ENCODE assay signal across 1 cellular context in the genomic region with DNA sequence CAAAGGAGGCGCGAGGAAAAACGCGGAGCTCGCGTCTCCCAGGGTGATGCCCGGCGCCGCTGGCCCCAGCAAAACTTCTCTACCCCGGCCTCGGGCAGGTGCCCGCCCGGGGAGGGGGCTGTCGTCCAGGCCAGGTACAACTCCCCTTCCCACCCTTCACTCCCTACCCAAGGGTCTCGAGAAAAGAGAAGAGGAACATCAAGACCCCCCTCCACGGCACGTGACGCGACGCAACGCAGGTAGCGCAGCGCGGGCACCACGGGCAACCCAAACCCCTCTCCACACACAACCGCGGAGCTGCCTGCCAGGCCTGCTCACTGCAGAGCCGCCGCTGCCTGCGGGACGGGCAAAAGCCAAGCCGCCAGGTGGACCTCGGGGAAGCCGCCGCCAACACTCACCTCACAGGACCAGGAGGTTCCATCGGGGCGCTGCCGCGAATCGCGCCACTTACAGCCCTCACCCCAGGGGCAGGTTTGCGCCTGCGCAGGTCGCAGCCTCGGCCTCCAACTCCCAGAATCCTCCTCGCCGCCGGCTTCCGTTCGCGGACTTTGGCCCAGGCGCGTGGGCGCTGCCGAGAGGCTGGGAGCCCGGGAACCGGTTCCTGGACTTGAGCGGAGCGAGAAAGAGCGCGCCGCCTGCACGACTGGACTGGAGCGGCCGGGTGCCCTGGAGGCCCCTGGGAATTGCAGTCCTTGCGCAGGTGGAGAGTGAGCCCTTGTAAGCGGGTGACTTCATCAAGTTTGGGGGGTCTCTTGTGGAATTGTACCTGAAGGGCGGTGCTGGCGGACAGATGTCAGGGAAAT.
TF ChIP-seq lines count a peak whose summit lies in the region.

A gene (minus strand): TSS at position 477 of the 803 bp plus-strand sequence. CDS start 56 bp downstream, at position 421.

TF ChIP-seq in HepG2, 621 proteins besides CTCF, POLR2A, EP300 and RAD21 (continued from another document and continues in another):
- TF ChIP-seq, protein P1, sequence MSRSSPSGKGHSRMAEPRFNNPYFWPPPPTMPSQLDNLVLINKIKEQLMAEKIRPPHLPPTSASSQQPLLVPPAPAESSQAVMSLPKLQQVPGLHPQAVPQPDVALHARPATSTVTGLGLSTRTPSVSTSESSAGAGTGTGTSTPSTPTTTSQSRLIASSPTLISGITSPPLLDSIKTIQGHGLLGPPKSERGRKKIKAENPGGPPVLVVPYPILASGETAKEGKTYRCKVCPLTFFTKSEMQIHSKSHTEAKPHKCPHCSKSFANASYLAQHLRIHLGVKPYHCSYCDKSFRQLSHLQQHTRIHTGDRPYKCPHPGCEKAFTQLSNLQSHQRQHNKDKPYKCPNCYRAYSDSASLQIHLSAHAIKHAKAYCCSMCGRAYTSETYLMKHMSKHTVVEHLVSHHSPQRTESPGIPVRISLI (CRISPR knock-in tag; IDR thresholded peaks at IDR 0.05; ENCODE audit: borderline replicate concordance) = no peak
- TF ChIP-seq ZNF607 (CRISPR knock-in tag; IDR thresholded peaks at IDR 0.05; ENCODE audit: borderline replicate concordance) = peak; percentile 83
- TF ChIP-seq GLI4 (CRISPR knock-in tag; IDR thresholded peaks at IDR 0.05; ENCODE audit: borderline replicate concordance) = no peak
- TF ChIP-seq, protein P2, sequence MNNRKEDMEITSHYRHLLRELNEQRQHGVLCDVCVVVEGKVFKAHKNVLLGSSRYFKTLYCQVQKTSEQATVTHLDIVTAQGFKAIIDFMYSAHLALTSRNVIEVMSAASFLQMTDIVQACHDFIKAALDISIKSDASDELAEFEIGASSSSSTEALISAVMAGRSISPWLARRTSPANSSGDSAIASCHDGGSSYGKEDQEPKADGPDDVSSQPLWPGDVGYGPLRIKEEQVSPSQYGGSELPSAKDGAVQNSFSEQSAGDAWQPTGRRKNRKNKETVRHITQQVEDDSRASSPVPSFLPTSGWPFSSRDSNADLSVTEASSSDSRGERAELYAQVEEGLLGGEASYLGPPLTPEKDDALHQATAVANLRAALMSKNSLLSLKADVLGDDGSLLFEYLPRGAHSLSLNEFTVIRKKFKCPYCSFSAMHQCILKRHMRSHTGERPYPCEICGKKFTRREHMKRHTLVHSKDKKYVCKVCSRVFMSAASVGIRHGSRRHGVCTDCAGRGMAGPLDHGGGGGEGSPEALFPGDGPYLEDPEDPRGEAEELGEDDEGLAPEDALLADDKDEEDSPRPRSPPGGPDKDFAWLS (CRISPR knock-in tag; IDR thresholded peaks at IDR 0.05; ENCODE audit: borderline replicate concordance) = no peak
- 0 out of 2 replicates have a peak, but pooled peaks have one; percentile 23 for TF ChIP-seq ZNF75D (CRISPR knock-in tag; IDR thresholded peaks at IDR 0.05; ENCODE audit: borderline replicate concordance)
- 0 out of 2 replicates have a peak, but pooled peaks have one; percentile 54 for TF ChIP-seq ARID2 (CRISPR knock-in tag; IDR thresholded peaks at IDR 0.05; ENCODE audit: borderline replicate concordance)
- peak; percentile 86; the same call in 1 of the 2 replicates for TF ChIP-seq ZFP36L1 (CRISPR knock-in tag; IDR thresholded peaks at IDR 0.05)
- no peak for TF ChIP-seq NONO (IDR thresholded peaks at IDR 0.05)
- peak; percentile 86 for TF ChIP-seq NONO (CRISPR knock-in tag; conservative IDR thresholded peaks at IDR 0.05)
- peak; percentile 54 for TF ChIP-seq MED8 (CRISPR knock-in tag; IDR thresholded peaks at IDR 0.05; ENCODE audit: insufficient replicate concordance)
- 0 out of 2 replicates have a peak, but pooled peaks have one; percentile 48 for TF ChIP-seq ZNF557 (CRISPR knock-in tag; IDR thresholded peaks at IDR 0.05)
- no peak; the same call in 1 of the 2 replicates for TF ChIP-seq ZNF431 (CRISPR knock-in tag; IDR thresholded peaks at IDR 0.05; ENCODE audit: borderline replicate concordance, low read depth)
- TF ChIP-seq GFI1 (CRISPR knock-in tag; IDR thresholded peaks at IDR 0.05; ENCODE audit: borderline replicate concordance) = peak; percentile 9; the same call in 1 of the 2 replicates
- 0 out of 2 replicates have a peak, but pooled peaks have one; percentile 29 for TF ChIP-seq MAZ (IDR thresholded peaks at IDR 0.05; ENCODE audit: borderline replicate concordance, low read depth, low read length)
- peak; percentile 93 for TF ChIP-seq MAZ (CRISPR knock-in tag; IDR thresholded peaks at IDR 0.05; ENCODE audit: low read depth)
- TF ChIP-seq, protein P3, sequence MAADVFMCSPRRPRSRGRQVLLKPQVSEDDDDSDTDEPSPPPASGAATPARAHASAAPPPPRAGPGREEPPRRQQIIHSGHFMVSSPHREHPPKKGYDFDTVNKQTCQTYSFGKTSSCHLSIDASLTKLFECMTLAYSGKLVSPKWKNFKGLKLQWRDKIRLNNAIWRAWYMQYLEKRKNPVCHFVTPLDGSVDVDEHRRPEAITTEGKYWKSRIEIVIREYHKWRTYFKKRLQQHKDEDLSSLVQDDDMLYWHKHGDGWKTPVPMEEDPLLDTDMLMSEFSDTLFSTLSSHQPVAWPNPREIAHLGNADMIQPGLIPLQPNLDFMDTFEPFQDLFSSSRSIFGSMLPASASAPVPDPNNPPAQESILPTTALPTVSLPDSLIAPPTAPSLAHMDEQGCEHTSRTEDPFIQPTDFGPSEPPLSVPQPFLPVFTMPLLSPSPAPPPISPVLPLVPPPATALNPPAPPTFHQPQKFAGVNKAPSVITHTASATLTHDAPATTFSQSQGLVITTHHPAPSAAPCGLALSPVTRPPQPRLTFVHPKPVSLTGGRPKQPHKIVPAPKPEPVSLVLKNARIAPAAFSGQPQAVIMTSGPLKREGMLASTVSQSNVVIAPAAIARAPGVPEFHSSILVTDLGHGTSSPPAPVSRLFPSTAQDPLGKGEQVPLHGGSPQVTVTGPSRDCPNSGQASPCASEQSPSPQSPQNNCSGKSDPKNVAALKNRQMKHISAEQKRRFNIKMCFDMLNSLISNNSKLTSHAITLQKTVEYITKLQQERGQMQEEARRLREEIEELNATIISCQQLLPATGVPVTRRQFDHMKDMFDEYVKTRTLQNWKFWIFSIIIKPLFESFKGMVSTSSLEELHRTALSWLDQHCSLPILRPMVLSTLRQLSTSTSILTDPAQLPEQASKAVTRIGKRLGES (CRISPR knock-in tag; IDR thresholded peaks at IDR 0.05; ENCODE audit: borderline replicate concordance) = no peak
- TF ChIP-seq MAFF (IDR thresholded peaks at IDR 0.05; ENCODE audit: low read depth, low read length) = no peak
- peak; percentile 51; the same call in 1 of the 2 replicates for TF ChIP-seq PITX1 (CRISPR knock-in tag; IDR thresholded peaks at IDR 0.05)
- TF ChIP-seq SALL1 (CRISPR knock-in tag; IDR thresholded peaks at IDR 0.05) = peak; percentile 90
- TF ChIP-seq RFX1 (IDR thresholded peaks at IDR 0.05) = no peak
- TF ChIP-seq EZH2 (conservative IDR thresholded peaks at IDR 0.05; ENCODE audit: low read depth, low read length) = no peak
- no peak for TF ChIP-seq ZFP62 (CRISPR knock-in tag; IDR thresholded peaks at IDR 0.05)
- peak; percentile 89; the same call in 1 of the 2 replicates for TF ChIP-seq ZNF264 (CRISPR knock-in tag; IDR thresholded peaks at IDR 0.05)
- TF ChIP-seq, protein P4, sequence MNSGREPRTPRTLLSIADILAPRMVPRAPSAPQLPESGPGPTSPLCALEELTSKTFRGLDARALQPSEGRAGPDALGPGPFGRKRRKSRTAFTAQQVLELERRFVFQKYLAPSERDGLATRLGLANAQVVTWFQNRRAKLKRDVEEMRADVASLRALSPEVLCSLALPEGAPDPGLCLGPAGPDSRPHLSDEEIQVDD (CRISPR knock-in tag; IDR thresholded peaks at IDR 0.05; ENCODE audit: borderline replicate concordance) = no peak
- no peak for TF ChIP-seq MEIS1 (CRISPR knock-in tag; IDR thresholded peaks at IDR 0.05; ENCODE audit: borderline replicate concordance)
- peak; percentile 93 for TF ChIP-seq KAT8 (CRISPR knock-in tag; IDR thresholded peaks at IDR 0.05)
- TF ChIP-seq ZSCAN30 (CRISPR knock-in tag; IDR thresholded peaks at IDR 0.05) = no peak
- TF ChIP-seq, protein P5, sequence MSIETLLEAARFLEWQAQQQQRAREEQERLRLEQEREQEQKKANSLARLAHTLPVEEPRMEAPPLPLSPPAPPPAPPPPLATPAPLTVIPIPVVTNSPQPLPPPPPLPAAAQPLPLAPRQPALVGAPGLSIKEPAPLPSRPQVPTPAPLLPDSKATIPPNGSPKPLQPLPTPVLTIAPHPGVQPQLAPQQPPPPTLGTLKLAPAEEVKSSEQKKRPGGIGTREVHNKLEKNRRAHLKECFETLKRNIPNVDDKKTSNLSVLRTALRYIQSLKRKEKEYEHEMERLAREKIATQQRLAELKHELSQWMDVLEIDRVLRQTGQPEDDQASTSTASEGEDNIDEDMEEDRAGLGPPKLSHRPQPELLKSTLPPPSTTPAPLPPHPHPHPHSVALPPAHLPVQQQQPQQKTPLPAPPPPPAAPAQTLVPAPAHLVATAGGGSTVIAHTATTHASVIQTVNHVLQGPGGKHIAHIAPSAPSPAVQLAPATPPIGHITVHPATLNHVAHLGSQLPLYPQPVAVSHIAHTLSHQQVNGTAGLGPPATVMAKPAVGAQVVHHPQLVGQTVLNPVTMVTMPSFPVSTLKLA (IDR thresholded peaks at IDR 0.05) = peak; percentile 35
- TF ChIP-seq, protein P6, sequence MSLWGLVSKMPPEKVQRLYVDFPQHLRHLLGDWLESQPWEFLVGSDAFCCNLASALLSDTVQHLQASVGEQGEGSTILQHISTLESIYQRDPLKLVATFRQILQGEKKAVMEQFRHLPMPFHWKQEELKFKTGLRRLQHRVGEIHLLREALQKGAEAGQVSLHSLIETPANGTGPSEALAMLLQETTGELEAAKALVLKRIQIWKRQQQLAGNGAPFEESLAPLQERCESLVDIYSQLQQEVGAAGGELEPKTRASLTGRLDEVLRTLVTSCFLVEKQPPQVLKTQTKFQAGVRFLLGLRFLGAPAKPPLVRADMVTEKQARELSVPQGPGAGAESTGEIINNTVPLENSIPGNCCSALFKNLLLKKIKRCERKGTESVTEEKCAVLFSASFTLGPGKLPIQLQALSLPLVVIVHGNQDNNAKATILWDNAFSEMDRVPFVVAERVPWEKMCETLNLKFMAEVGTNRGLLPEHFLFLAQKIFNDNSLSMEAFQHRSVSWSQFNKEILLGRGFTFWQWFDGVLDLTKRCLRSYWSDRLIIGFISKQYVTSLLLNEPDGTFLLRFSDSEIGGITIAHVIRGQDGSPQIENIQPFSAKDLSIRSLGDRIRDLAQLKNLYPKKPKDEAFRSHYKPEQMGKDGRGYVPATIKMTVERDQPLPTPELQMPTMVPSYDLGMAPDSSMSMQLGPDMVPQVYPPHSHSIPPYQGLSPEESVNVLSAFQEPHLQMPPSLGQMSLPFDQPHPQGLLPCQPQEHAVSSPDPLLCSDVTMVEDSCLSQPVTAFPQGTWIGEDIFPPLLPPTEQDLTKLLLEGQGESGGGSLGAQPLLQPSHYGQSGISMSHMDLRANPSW (CRISPR knock-in tag; IDR thresholded peaks at IDR 0.05; ENCODE audit: borderline replicate concordance) = no peak; the same call in 1 of the 2 replicates
- TF ChIP-seq ZC3H13 (CRISPR knock-in tag; IDR thresholded peaks at IDR 0.05) = no peak
- no peak for TF ChIP-seq ZNF12 (CRISPR knock-in tag; IDR thresholded peaks at IDR 0.05)
- peak; percentile 78 for TF ChIP-seq ZNF292 (CRISPR knock-in tag; IDR thresholded peaks at IDR 0.05; ENCODE audit: borderline replicate concordance, low read depth)
- TF ChIP-seq CEBPG (CRISPR knock-in tag; IDR thresholded peaks at IDR 0.05) = peak; percentile 31; the same call in 1 of the 2 replicates
- TF ChIP-seq, protein P7, sequence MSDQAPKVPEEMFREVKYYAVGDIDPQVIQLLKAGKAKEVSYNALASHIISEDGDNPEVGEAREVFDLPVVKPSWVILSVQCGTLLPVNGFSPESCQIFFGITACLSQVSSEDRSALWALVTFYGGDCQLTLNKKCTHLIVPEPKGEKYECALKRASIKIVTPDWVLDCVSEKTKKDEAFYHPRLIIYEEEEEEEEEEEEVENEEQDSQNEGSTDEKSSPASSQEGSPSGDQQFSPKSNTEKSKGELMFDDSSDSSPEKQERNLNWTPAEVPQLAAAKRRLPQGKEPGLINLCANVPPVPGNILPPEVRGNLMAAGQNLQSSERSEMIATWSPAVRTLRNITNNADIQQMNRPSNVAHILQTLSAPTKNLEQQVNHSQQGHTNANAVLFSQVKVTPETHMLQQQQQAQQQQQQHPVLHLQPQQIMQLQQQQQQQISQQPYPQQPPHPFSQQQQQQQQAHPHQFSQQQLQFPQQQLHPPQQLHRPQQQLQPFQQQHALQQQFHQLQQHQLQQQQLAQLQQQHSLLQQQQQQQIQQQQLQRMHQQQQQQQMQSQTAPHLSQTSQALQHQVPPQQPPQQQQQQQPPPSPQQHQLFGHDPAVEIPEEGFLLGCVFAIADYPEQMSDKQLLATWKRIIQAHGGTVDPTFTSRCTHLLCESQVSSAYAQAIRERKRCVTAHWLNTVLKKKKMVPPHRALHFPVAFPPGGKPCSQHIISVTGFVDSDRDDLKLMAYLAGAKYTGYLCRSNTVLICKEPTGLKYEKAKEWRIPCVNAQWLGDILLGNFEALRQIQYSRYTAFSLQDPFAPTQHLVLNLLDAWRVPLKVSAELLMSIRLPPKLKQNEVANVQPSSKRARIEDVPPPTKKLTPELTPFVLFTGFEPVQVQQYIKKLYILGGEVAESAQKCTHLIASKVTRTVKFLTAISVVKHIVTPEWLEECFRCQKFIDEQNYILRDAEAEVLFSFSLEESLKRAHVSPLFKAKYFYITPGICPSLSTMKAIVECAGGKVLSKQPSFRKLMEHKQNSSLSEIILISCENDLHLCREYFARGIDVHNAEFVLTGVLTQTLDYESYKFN (CRISPR knock-in tag; conservative IDR thresholded peaks at IDR 0.05) = peak; percentile 82
- TF ChIP-seq ZNF44 (CRISPR knock-in tag; IDR thresholded peaks at IDR 0.05) = peak; percentile 92
- 0 out of 2 replicates have a peak, but pooled peaks have one; percentile 58 for TF ChIP-seq TMF1 (CRISPR knock-in tag; IDR thresholded peaks at IDR 0.05; ENCODE audit: low read depth)
- peak; percentile 80; the same call in 1 of the 2 replicates for TF ChIP-seq BRD4 (CRISPR knock-in tag; IDR thresholded peaks at IDR 0.05)
- TF ChIP-seq ZNF326 (CRISPR knock-in tag; IDR thresholded peaks at IDR 0.05; ENCODE audit: borderline replicate concordance) = no peak
- TF ChIP-seq, protein P8, sequence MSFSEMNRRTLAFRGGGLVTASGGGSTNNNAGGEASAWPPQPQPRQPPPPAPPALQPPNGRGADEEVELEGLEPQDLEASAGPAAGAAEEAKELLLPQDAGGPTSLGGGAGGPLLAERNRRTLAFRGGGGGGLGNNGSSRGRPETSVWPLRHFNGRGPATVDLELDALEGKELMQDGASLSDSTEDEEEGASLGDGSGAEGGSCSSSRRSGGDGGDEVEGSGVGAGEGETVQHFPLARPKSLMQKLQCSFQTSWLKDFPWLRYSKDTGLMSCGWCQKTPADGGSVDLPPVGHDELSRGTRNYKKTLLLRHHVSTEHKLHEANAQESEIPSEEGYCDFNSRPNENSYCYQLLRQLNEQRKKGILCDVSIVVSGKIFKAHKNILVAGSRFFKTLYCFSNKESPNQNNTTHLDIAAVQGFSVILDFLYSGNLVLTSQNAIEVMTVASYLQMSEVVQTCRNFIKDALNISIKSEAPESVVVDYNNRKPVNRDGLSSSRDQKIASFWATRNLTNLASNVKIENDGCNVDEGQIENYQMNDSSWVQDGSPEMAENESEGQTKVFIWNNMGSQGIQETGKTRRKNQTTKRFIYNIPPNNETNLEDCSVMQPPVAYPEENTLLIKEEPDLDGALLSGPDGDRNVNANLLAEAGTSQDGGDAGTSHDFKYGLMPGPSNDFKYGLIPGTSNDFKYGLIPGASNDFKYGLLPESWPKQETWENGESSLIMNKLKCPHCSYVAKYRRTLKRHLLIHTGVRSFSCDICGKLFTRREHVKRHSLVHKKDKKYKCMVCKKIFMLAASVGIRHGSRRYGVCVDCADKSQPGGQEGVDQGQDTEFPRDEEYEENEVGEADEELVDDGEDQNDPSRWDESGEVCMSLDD (CRISPR knock-in tag; IDR thresholded peaks at IDR 0.05; ENCODE audit: borderline replicate concordance) = peak; percentile 4; the same call in 1 of the 2 replicates
